Comparison of ENCODE assay signal across 17 cellular contexts in the genomic region with DNA sequence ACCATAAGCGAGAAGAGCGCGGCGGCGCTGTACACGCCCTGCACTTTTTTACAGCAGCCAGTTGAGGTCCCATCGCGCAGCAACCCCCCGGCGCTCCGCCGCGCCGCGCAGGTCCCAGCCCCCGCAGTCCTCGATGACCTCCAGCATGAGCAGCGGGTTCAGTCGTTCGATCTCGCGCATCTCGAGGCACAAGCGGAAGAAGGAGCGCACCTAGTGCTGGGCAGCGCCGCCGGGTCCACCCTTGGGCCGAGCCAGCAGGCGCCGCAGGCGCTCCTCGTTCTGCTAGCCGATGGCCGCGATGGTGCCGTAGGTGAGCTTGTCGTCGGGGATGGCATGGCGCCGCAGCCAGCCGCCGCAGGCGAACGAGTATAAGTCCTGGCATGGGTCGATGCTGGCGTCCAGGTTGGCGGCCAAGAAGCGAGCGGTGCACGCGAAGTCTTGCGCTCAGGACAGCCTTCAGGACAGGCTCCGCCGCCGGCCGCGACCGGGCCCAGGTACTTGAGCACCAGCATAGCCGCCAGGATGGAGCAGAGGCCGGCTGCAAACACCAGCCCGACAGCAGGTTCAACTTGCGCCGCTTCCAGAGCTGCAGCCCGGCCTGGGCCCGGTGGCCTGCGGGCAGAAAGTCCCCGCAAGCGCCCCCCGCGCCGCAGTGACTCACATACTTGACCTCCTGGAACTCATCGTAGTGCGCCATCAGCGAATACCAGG. TPM values are rescaled to one million over a fixed set of nuclear protein-coding genes. Genes with fewer than 3 reads are reported as not detected.
DNase-seq lines count a peak whose midpoint lies in the region; ATAC-seq and TF ChIP-seq lines count a peak whose summit lies in the region.
"Had no signal": no experiment of that assay in that cellular context is flagged by ENCODE, and none has a peak within 500 bp of the region (broad histone marks: within the 10 kb centered on the region; RNA-seq: fewer than 3 reads in every experiment).

No MANE protein-coding gene starts in this region.

- POLR2A ChIA-PET in activated B cell treated with CpG ODN at 0.5 μM for 24 hours (lab: Charles Lee) = no interaction called here

- H3K36me3 ChIP-seq in GM23338 (ENCODE audit: insufficient read depth) = no peaks in the 10 kb centered on the region
- H3K36me3 ChIP-seq: esophagus squamous epithelium had no signal

- no peaks in the 10 kb centered on the region for H4K20me1 ChIP-seq in GM23338 (replicated peaks; ENCODE audit: insufficient read depth)

- intact Hi-C loops in activated B cell treated with CpG ODN at 0.5 μM for 24 hours (cut with micrococcal nuclease) = no loop called here

- peaks cover 19% of the 10 kb centered on the region for H3K4me1 ChIP-seq in GM23338 (ENCODE audit: insufficient read depth)

- H3K79me2 ChIP-seq in GM23338 (replicated peaks; ENCODE audit: insufficient read depth) = no peaks in the 10 kb centered on the region

- CTCF ChIA-PET in activated B cell treated with CpG ODN at 0.5 μM for 24 hours (lab: Charles Lee) = no interaction called here

- no peak overlapping the region for H3K27ac ChIP-seq in GM23338 (ENCODE audit: low read depth)
- H3K27ac ChIP-seq: esophagus squamous epithelium had no signal

- peak; percentile 35 for ATAC-seq in GM23338
- ATAC-seq in activated B cell treated with CpG ODN at 0.5 μM for 24 hours (ENCODE audit: low read depth) = no peak
- ATAC-seq: activated CD8-positive, alpha-beta T cell treated with anti-CD3 and anti-CD28 coated beads for 36 hours; left colon had no signal

- H3K27me3 ChIP-seq in GM23338 (ENCODE audit: insufficient read depth) = peaks cover 84% of the 10 kb centered on the region

- TF ChIP-seq CTCF in GM23338 (conservative IDR thresholded peaks at IDR 0.05; ENCODE audit: low read depth in 2 of 2) (no peak), activated B cell treated with CpG ODN at 0.5 μM for 24 hours (IDR thresholded peaks at IDR 0.05) (no peak)

- H3K27ac Mint-ChIP-seq in GM23338 (no peak overlapping the region), activated B cell treated with CpG ODN at 0.5 μM for 24 hours (no peak overlapping the region)
- H3K27ac Mint-ChIP-seq: activated CD8-positive, alpha-beta T cell treated with anti-CD3 and anti-CD28 coated beads for 36 hours; CD4-positive, alpha-beta T cell had no signal

- H3K27me3 Mint-ChIP-seq in GM23338 (ENCODE audit: insufficient read depth, low read depth, poor library complexity) (peaks cover 67% of the 10 kb centered on the region), activated B cell treated with CpG ODN at 0.5 μM for 24 hours (peaks cover 32% of the 10 kb centered on the region)

- H3K9me3 Mint-ChIP-seq in GM23338 (no peaks in the 10 kb centered on the region), activated B cell treated with CpG ODN at 0.5 μM for 24 hours (peaks cover 2% of the 10 kb centered on the region)
- H3K9me3 Mint-ChIP-seq: activated CD8-positive, alpha-beta T cell treated with anti-CD3 and anti-CD28 coated beads for 36 hours; CD4-positive, alpha-beta T cell had no signal

- peak overlapping the region; percentile 81 for H2AFZ ChIP-seq in GM23338

- peaks cover 3% of the 10 kb centered on the region; the same call in 1 of the 2 replicates for H3F3A ChIP-seq in GM23338 (replicated peaks; ENCODE audit: low read depth)

- peak overlapping the region; percentile 93 for H3K4me2 ChIP-seq in GM23338

- peak overlapping the region; percentile 76 for H3K4me3 ChIP-seq in GM23338
- peak overlapping the region; percentile 31 for H3K4me3 ChIP-seq in iPS-18c (ENCODE audit: insufficient read depth, low read depth, low read length)

- H3K4me3 Mint-ChIP-seq in GM23338 (peak overlapping the region; percentile 73), activated B cell treated with CpG ODN at 0.5 μM for 24 hours (peak overlapping the region; percentile 24)
- H3K4me3 Mint-ChIP-seq: activated CD8-positive, alpha-beta T cell treated with anti-CD3 and anti-CD28 coated beads for 36 hours; CD4-positive, alpha-beta T cell had no signal

- no peaks in the 10 kb centered on the region for H3K9me2 ChIP-seq in GM23338 (ENCODE audit: insufficient read depth)

- peak; percentile 64 for DNase-seq in GM23338 (ENCODE audit: low spot score)
- no peak for DNase-seq in activated B cell treated with CpG ODN at 0.5 μM for 24 hours
- DNase-seq in retina = peak; percentile 73
- no peak for DNase-seq in NCI-H146 treated with DMSO at 0.1 percent for 48 hours (lab: John Stamatoyannopoulos, UW; ENCODE audit: unreplicated experiment)
- DNase-seq in NCI-H2196 treated with DMSO at 0.1 percent for 48 hours (lab: John Stamatoyannopoulos, UW; ENCODE audit: unreplicated experiment) = no peak
- no peak for DNase-seq in NCI-H2107 treated with DMSO at 0.1 percent for 48 hours (lab: John Stamatoyannopoulos, UW; ENCODE audit: unreplicated experiment)
- no peak for DNase-seq in activated CD4-positive, alpha-beta T cell treated with anti-CD3 and anti-CD28 coated beads for 4 hours
- DNase-seq: activated CD8-positive, alpha-beta T cell treated with anti-CD3 and anti-CD28 coated beads for 36 hours; activated gamma-delta T cell treated with Interleukin-2 at 50 U/mL for 16 hours; CD4-positive, alpha-beta T cell; central memory CD4-positive, alpha-beta T cell; esophagus squamous epithelium; left colon; NCI-H1930 had no signal

- H3K4me1 Mint-ChIP-seq in GM23338 (peaks cover 19% of the 10 kb centered on the region), activated B cell treated with CpG ODN at 0.5 μM for 24 hours (peaks cover 20% of the 10 kb centered on the region)

- H3K36me3 Mint-ChIP-seq in GM23338 (ENCODE audit: low read depth) (no peaks in the 10 kb centered on the region; the same call in 1 of the 3 replicates), activated B cell treated with CpG ODN at 0.5 μM for 24 hours (ENCODE audit: low read depth) (no peaks in the 10 kb centered on the region)

- H3K9me3 ChIP-seq in iPS-18c (ENCODE audit: control insufficient read depth, insufficient read depth, low read length) = no peaks in the 10 kb centered on the region
- H3K9me3 ChIP-seq: esophagus squamous epithelium had no signal

TF ChIP-seq in GM23338, 12 proteins besides CTCF, POLR2A, EP300 and RAD21:
- TF ChIP-seq CREB1 (CRISPR knock-in tag; IDR thresholded peaks at IDR 0.05; ENCODE audit: low read depth) (0 out of 2 replicates have a peak, but pooled peaks have one; percentile 6), STAT1 (IDR thresholded peaks at IDR 0.05; ENCODE audit: unreplicated experiment) (no peak), REST (IDR thresholded peaks at IDR 0.05; ENCODE audit: unreplicated experiment) (no peak), EZH2phosphoT487 (IDR thresholded peaks at IDR 0.05; ENCODE audit: unreplicated experiment) (peak; percentile 14), EZH2 (IDR thresholded peaks at IDR 0.05; ENCODE audit: low read depth, unreplicated experiment) (peak; percentile 59), ZNF114 (CRISPR knock-in tag; IDR thresholded peaks at IDR 0.05) (no peak)
TF ChIP-seq in GM23338: peak in this region for 3.

RNA-seq across cellular contexts. Expression of gene ALPP, which starts 8.3 kb away (rescaled TPM):
- 0.28 and 0.31 TPM in 2 replicates for total RNA-seq in GM23338 (2014; rRNA removed; shearing (Covaris generic))
- 0.07 TPM in 1 of 2 replicates, not detected in the other for polyA plus RNA-seq in GM23338 (2016; fragmentation: Nextera tagmentation; extraction: Ambion mirVana)
- 0.38 TPM in 1 of 2 replicates, not detected in the other for total RNA-seq in activated B cell treated with CpG ODN at 0.5 μM for 24 hours
- total RNA-seq: activated CD8-positive, alpha-beta T cell treated with anti-CD3 and anti-CD28 coated beads for 36 hours; CD4-positive, alpha-beta T cell; esophagus squamous epithelium; T-helper 2 cell treated with Interferon-gamma antibody and Interleukin-4, amounts not matched to agents 100 ng/mL and 5 ng/mL, for 36 hours had no signal

RNA-seq across cellular contexts. Expression of gene ALPG, which starts 19.7 kb away (rescaled TPM):
- total RNA-seq in GM23338 (2014; rRNA removed; shearing (Covaris generic)) = 2.5 and 3.8 TPM in 2 replicates
- polyA plus RNA-seq in GM23338 (2016; fragmentation: Nextera tagmentation; extraction: Ambion mirVana) = 0.89 and 1.4 TPM in 2 replicates
- total RNA-seq in activated B cell treated with CpG ODN at 0.5 μM for 24 hours = not detected in 2 replicates
- total RNA-seq: activated CD8-positive, alpha-beta T cell treated with anti-CD3 and anti-CD28 coated beads for 36 hours; CD4-positive, alpha-beta T cell; esophagus squamous epithelium; H4; T-helper 2 cell treated with Interferon-gamma antibody and Interleukin-4, amounts not matched to agents 100 ng/mL and 5 ng/mL, for 36 hours had no signal

Comparison
In these comparisons a context has a peak if more than half of its experiments do, and no peak if none do; other contexts are left out.
1. DNase-seq: peak in GM23338 (single experiment) and retina (single experiment); none in activated B cell treated with CpG ODN at 0.5 μM for 24 hours (single experiment), NCI-H146 treated with DMSO at 0.1 percent for 48 hours (single experiment), NCI-H2196 treated with DMSO at 0.1 percent for 48 hours (single experiment), NCI-H2107 treated with DMSO at 0.1 percent for 48 hours (single experiment) and activated CD4-positive, alpha-beta T cell treated with anti-CD3 and anti-CD28 coated beads for 4 hours (0 of 2).